In the genomic region with DNA sequence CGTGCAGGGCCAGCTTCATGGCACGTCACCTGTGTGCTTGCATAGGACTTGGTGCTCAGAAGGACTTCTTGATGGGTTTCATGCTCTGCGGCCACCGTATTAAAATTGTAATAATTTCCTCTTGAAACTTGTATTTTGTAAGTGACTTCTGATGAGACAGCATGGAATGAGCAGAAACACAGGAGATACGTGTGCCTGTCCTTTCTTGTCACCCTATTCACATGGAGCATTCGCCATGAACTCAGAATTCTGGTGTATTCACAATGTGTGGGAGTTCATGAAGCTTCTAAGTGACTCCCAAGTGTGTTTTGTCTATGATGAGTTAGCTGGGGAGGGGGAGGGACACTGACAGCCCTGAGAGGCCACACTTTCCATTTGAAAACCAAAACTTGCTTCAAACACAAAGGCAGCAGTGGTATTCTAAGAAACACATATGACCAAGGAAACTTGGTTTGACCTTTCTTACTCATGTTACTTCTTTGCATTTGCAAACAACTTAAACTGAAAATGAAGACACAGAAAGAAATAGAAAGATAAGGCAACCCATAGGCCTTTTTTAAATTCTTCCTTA, we compare ENCODE assay signal across 9 cellular contexts.
DNase-seq lines count a peak whose midpoint lies in the region; ATAC-seq and TF ChIP-seq lines count a peak whose summit lies in the region.
"Had no signal": no experiment of that assay in that cellular context is flagged by ENCODE, and none has a peak within 500 bp of the region (broad histone marks: within the 10 kb centered on the region; RNA-seq: fewer than 3 reads in every experiment).

No MANE protein-coding gene starts in this region.

- no peaks in the 10 kb centered on the region for H3K27me3 Mint-ChIP-seq in CD4-positive, CD25-positive, alpha-beta regulatory T cell
- H3K27me3 Mint-ChIP-seq in dendritic cell treated with granulocyte-macrophage colony-stimulating factor and Interleukin-4, amounts not matched to agents 40 ng/mL and 50 ng/mL, for 4 days: peaks cover 5% of the 10 kb centered on the region
- peaks cover 4% of the 10 kb centered on the region for H3K27me3 Mint-ChIP-seq in neural progenitor cell (ENCODE audit: insufficient read depth, low read depth)

- no peak overlapping the region for H3K4me2 ChIP-seq in neural progenitor cell

- peak overlapping the region in 2 of 4 donors; percentile 17 to 32 for H3K4me3 Mint-ChIP-seq in CD4-positive, CD25-positive, alpha-beta regulatory T cell
- no peak overlapping the region for H3K4me3 Mint-ChIP-seq in dendritic cell treated with granulocyte-macrophage colony-stimulating factor and Interleukin-4, amounts not matched to agents 40 ng/mL and 50 ng/mL, for 4 days
- H3K4me3 Mint-ChIP-seq in neural progenitor cell: no peak overlapping the region

- TF ChIP-seq CTCF in GM20000 (IDR thresholded peaks at IDR 0.05; ENCODE audit: extremely low read depth, missing control alignments): no peak
- no peak for TF ChIP-seq CTCF in neural progenitor cell (IDR thresholded peaks at IDR 0.05)

- H3F3A ChIP-seq in neural progenitor cell (ENCODE audit: low read depth): no peaks in the 10 kb centered on the region

- H3K27ac Mint-ChIP-seq in CD4-positive, CD25-positive, alpha-beta regulatory T cell: peak overlapping the region; percentile 36 to 92 (median 71)
- peak overlapping the region; percentile 23 for H3K27ac Mint-ChIP-seq in dendritic cell treated with granulocyte-macrophage colony-stimulating factor and Interleukin-4, amounts not matched to agents 40 ng/mL and 50 ng/mL, for 4 days
- no peak overlapping the region for H3K27ac Mint-ChIP-seq in neural progenitor cell

- peaks cover 9 to 54% (median 37%) of the 10 kb centered on the region in 4 donors for H3K4me1 Mint-ChIP-seq in CD4-positive, CD25-positive, alpha-beta regulatory T cell
- H3K4me1 Mint-ChIP-seq in dendritic cell treated with granulocyte-macrophage colony-stimulating factor and Interleukin-4, amounts not matched to agents 40 ng/mL and 50 ng/mL, for 4 days (ENCODE audit: low read depth): peaks cover 42% of the 10 kb centered on the region
- H3K4me1 Mint-ChIP-seq in neural progenitor cell: peaks cover 6% of the 10 kb centered on the region

- H2AFZ ChIP-seq in neural progenitor cell (replicated peaks): no peak overlapping the region

- H3K79me2 ChIP-seq in neural progenitor cell (ENCODE audit: low read depth): no peaks in the 10 kb centered on the region

- peak overlapping the region; percentile 10 for H3K4me3 ChIP-seq in CD4-positive, CD25-positive, alpha-beta regulatory T cell (ENCODE audit: low read depth, low read length)
- H3K4me3 ChIP-seq in neural progenitor cell: no peak overlapping the region

- ATAC-seq in CD4-positive, CD25-positive, alpha-beta regulatory T cell (ENCODE audit: low read depth in 2 of 2): peak; percentile 32 to 61
- peak; percentile 73 for ATAC-seq in HG03520 (IDR thresholded peaks at IDR 0.05; ENCODE audit: unreplicated experiment)
- no peak for ATAC-seq in SK-N-SH treated with all-trans-retinoic acid at 6 μM for 48 hours

- no peak overlapping the region for H3K27ac ChIP-seq in CD4-positive, CD25-positive, alpha-beta regulatory T cell (ENCODE audit: insufficient read depth, low read length, poor library complexity, severe bottlenecking)
- no peak overlapping the region for H3K27ac ChIP-seq in neural progenitor cell

- no peaks in the 10 kb centered on the region for H3K27me3 ChIP-seq in CD4-positive, CD25-positive, alpha-beta regulatory T cell (ENCODE audit: control insufficient read depth, insufficient read depth, low read length)
- no peaks in the 10 kb centered on the region for H3K27me3 ChIP-seq in neural progenitor cell

- peaks cover 10% of the 10 kb centered on the region for H3K4me1 ChIP-seq in CD4-positive, CD25-positive, alpha-beta regulatory T cell (ENCODE audit: control insufficient read depth, insufficient read depth, low read length, poor library complexity, severe bottlenecking)
- no peaks in the 10 kb centered on the region for H3K4me1 ChIP-seq in neural progenitor cell

- H3K9me3 Mint-ChIP-seq in CD4-positive, CD25-positive, alpha-beta regulatory T cell: no peaks in the 10 kb centered on the region
- no peaks in the 10 kb centered on the region for H3K9me3 Mint-ChIP-seq in dendritic cell treated with granulocyte-macrophage colony-stimulating factor and Interleukin-4, amounts not matched to agents 40 ng/mL and 50 ng/mL, for 4 days
- no peaks in the 10 kb centered on the region for H3K9me3 Mint-ChIP-seq in neural progenitor cell

- peaks cover 37% of the 10 kb centered on the region for H3K36me3 Mint-ChIP-seq in CD4-positive, CD25-positive, alpha-beta regulatory T cell
- no peaks in the 10 kb centered on the region for H3K36me3 Mint-ChIP-seq in dendritic cell treated with granulocyte-macrophage colony-stimulating factor and Interleukin-4, amounts not matched to agents 40 ng/mL and 50 ng/mL, for 4 days (ENCODE audit: low read depth)
- H3K36me3 Mint-ChIP-seq in neural progenitor cell: no peaks in the 10 kb centered on the region

- intact Hi-C loops in dendritic cell treated with granulocyte-macrophage colony-stimulating factor and Interleukin-4, amounts not matched to agents 40 ng/mL and 50 ng/mL, for 4 days (cut with micrococcal nuclease): loop anchor here (10.0 kb wide), 1 partner anchor 50 kb away; no protein-coding TSS in a partner anchor

- peaks cover 9% of the 10 kb centered on the region for H3K36me3 ChIP-seq in CD4-positive, CD25-positive, alpha-beta regulatory T cell (ENCODE audit: control insufficient read depth, insufficient read depth, low read length)
- no peaks in the 10 kb centered on the region for H3K36me3 ChIP-seq in neural progenitor cell

- DNase-seq in CD4-positive, CD25-positive, alpha-beta regulatory T cell: peak in 1 of 3 donors; percentile 82
- DNase-seq in GM20000 (ENCODE audit: low spot score) (peak; percentile 56), NCI-H2107 (lab: John Stamatoyannopoulos, UW) (no peak), neural progenitor cell (ENCODE audit: low spot score) (no peak), SKM-1 treated with dmso at 0.1 percent for 144 hours (lab: John Stamatoyannopoulos, UW; ENCODE audit: unreplicated experiment) (no peak)
- DNase-seq: NCI-H2029 treated with DMSO at 0.1 percent for 48 hours had no signal

- no peak overlapping the region for H3K9ac ChIP-seq in neural progenitor cell

- H3K9me3 ChIP-seq in CD4-positive, CD25-positive, alpha-beta regulatory T cell (ENCODE audit: control insufficient read depth in 2 of 2, low read length in 2 of 2): no peaks in the 10 kb centered on the region
- H3K9me3 ChIP-seq in neural progenitor cell (ENCODE audit: low read depth): no peaks in the 10 kb centered on the region

- H4K20me1 ChIP-seq in neural progenitor cell (ENCODE audit: low read depth): no peaks in the 10 kb centered on the region

TF ChIP-seq in SK-N-SH treated with all-trans-retinoic acid at 6 μM for 48 hours, 23 proteins besides CTCF, POLR2A, EP300 and RAD21:
- TF ChIP-seq TCF4 (CRISPR knock-in tag; IDR thresholded peaks at IDR 0.05; ENCODE audit: borderline replicate concordance) (no peak), ARNTL (CRISPR knock-in tag; IDR thresholded peaks at IDR 0.05; ENCODE audit: borderline replicate concordance, low read depth) (no peak), SNAI2 (CRISPR knock-in tag; IDR thresholded peaks at IDR 0.05) (no peak), ISL1 (CRISPR knock-in tag; IDR thresholded peaks at IDR 0.05) (no peak)
